8 cellular contexts compared by ENCODE assay signal in genomic region chr13:113314112-113314511, GRCh38. TPM values are rescaled to one million over a fixed set of nuclear protein-coding genes. Genes with fewer than 3 reads are reported as not detected.
DNase-seq lines count a peak whose midpoint lies in the region; ATAC-seq and TF ChIP-seq lines count a peak whose summit lies in the region.
"Not testable (repeated sequence)": the region's sequence is repeated elsewhere in the genome, so short reads cannot be mapped to it uniquely, and the experiment has no call there.
"Had no signal": no experiment of that assay in that cellular context is flagged by ENCODE, and none has a peak within 500 bp of the region (broad histone marks: within the 10 kb centered on the region; RNA-seq: fewer than 3 reads in every experiment).

No MANE protein-coding gene starts in this region.

- not testable (repeated sequence) for H3K36me3 ChIP-seq in Panc1 (ENCODE audit: control insufficient read depth, insufficient read depth, low read length)

- H3K4me3 Mint-ChIP-seq in stimulated activated naive B cell treated with anti-CD40 and anti-IgM and Interleukin-4, amounts not matched to agents 10 μg/mL and 1 μg/mL and 100 μg/mL, for 72 hours: not testable (repeated sequence)

- TF ChIP-seq EP300 in Ishikawa (IDR thresholded peaks at IDR 0.05; ENCODE audit: borderline replicate concordance): not testable (repeated sequence)

- DNase-seq in A172 (ENCODE audit: low spot score): peak; percentile 70
- peak; percentile 92 for DNase-seq in Caki2 (ENCODE audit: low read depth)
- peak; percentile 59 for DNase-seq in NCI-H146 treated with DMSO at 0.1 percent for 48 hours (lab: John Stamatoyannopoulos, UW; ENCODE audit: unreplicated experiment)
- peak; percentile 87 for DNase-seq in NCI-H526 treated with DMSO at 0.1 percent for 48 hours (lab: John Stamatoyannopoulos, UW)
- peak; percentile 15 for DNase-seq in Panc1 (ENCODE audit: low read depth, low spot score)
- DNase-seq in stimulated activated naive B cell treated with anti-CD40 and anti-IgM and Interleukin-4, amounts not matched to agents 10 μg/mL and 1 μg/mL and 100 μg/mL, for 72 hours: not testable (repeated sequence)

- intact Hi-C loops in Panc1 (cut with micrococcal nuclease; ENCODE audit: unreplicated experiment): not testable (repeated sequence)

- not testable (repeated sequence) for H3K4me1 ChIP-seq in Panc1 (ENCODE audit: control insufficient read depth, insufficient read depth, low read length)

- POLR2A ChIA-PET in Panc1 (lab: Charles Lee): not testable (repeated sequence)

- in situ Hi-C loops in Caki2 (cut with HindIII; ENCODE audit: low pct_unique_long_range_greater_than_20kb, low sequenced_read_pairs); Panc1 (cut with HindIII; ENCODE audit: low pct_unique_long_range_greater_than_20kb, low sequenced_read_pairs): not testable (repeated sequence)

- H3K36me3 Mint-ChIP-seq in stimulated activated naive B cell treated with anti-CD40 and anti-IgM and Interleukin-4, amounts not matched to agents 10 μg/mL and 1 μg/mL and 100 μg/mL, for 72 hours: peaks cover 45 to 63% of the 10 kb centered on the region in 2 donors

- TF ChIP-seq RAD21 in Ishikawa (IDR thresholded peaks at IDR 0.05; ENCODE audit: low read depth): not testable (repeated sequence)

- H3K27me3 ChIP-seq in Panc1 (ENCODE audit: control insufficient read depth, insufficient read depth, low read length): not testable (repeated sequence)

- H3K27ac Mint-ChIP-seq in stimulated activated naive B cell treated with anti-CD40 and anti-IgM and Interleukin-4, amounts not matched to agents 10 μg/mL and 1 μg/mL and 100 μg/mL, for 72 hours: peak overlapping the region; percentile 25

- BruUV-seq in Panc1 (replicated peaks; lab: Mats Ljungman, UMichigan): not testable (repeated sequence)

- not testable (repeated sequence) for TF ChIP-seq CTCF in Panc1 (IDR thresholded peaks at IDR 0.05)

- not testable (repeated sequence) for H3K27me3 Mint-ChIP-seq in stimulated activated naive B cell treated with anti-CD40 and anti-IgM and Interleukin-4, amounts not matched to agents 10 μg/mL and 1 μg/mL and 100 μg/mL, for 72 hours

- peaks cover 7 to 28% of the 10 kb centered on the region in 2 donors for H3K4me1 Mint-ChIP-seq in stimulated activated naive B cell treated with anti-CD40 and anti-IgM and Interleukin-4, amounts not matched to agents 10 μg/mL and 1 μg/mL and 100 μg/mL, for 72 hours

- not testable (repeated sequence) for H3K9me3 Mint-ChIP-seq in stimulated activated naive B cell treated with anti-CD40 and anti-IgM and Interleukin-4, amounts not matched to agents 10 μg/mL and 1 μg/mL and 100 μg/mL, for 72 hours

- H3K9me3 ChIP-seq in Panc1 (ENCODE audit: control insufficient read depth, insufficient read depth, low read depth, low read length): not testable (repeated sequence)

- peak overlapping the region; percentile 9 to 37; a peak in 3 of 4 replicates for H3K4me3 ChIP-seq in Panc1 (ENCODE audit: low read depth in 2 of 2, low read length in 2 of 2)

- CTCF ChIA-PET in Panc1 (lab: Charles Lee): not testable (repeated sequence)

- not testable (repeated sequence) for H3K27ac ChIP-seq in Panc1 (ENCODE audit: low read length)

- ATAC-seq in Panc1; stimulated activated naive B cell treated with anti-CD40 and anti-IgM and Interleukin-4, amounts not matched to agents 10 μg/mL and 1 μg/mL and 100 μg/mL, for 72 hours (replicated peaks): not testable (repeated sequence)

TF ChIP-seq in Ishikawa, 13 proteins besides CTCF, POLR2A, EP300 and RAD21:
- peak; percentile 52 for TF ChIP-seq USF1 (IDR thresholded peaks at IDR 0.05)

RNA-seq across cellular contexts. Expression of gene LAMP1, which starts 17.1 kb away (rescaled TPM):
- 285 and 287 TPM in 2 replicates for total RNA-seq in A172 (2014; rRNA removed; shearing (Covaris generic))
- 114 and 155 TPM in 2 replicates for total RNA-seq in Caki2 (2014; rRNA removed; shearing (Covaris generic); ENCODE audit: low replicate concordance)
- 212 TPM for total RNA-seq in Panc1 (2021; ENCODE audit: unreplicated experiment)
- polyA plus RNA-seq in Panc1 (2012; ENCODE audit: insufficient read length): 236 TPM

RNA-seq across cellular contexts. Expression of gene GRTP1, which starts 49.8 kb away (rescaled TPM):
- total RNA-seq in A172 (2014; rRNA removed; shearing (Covaris generic)): not detected in 2 replicates
- total RNA-seq in Caki2 (2014; rRNA removed; shearing (Covaris generic); ENCODE audit: low replicate concordance): 3.5 and 12.9 TPM in 2 replicates
- 4.8 TPM for total RNA-seq in Panc1 (2021; ENCODE audit: unreplicated experiment)
- 9.2 TPM for polyA plus RNA-seq in Panc1 (2012; ENCODE audit: insufficient read length)
- total RNA-seq: GM23248 had no signal
